Comparison of ENCODE assay signal across 16 cellular contexts in the genomic region with DNA sequence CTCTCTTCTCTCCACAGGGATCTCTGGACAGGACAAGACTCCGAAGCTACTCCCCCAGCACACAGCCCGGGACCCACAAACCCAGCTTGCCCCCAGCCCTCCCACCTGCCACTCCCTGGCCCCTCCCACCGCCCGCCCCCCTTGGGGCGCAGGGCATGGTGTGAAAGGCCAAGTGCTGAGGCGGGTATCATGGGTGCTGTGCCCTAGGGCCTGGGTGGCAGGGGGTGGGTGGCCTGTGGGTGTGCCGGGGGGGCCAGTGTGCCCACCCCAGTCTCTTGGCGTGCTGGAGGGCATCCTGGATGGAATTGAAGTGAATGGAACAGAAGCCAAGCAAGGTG. TPM values are rescaled to one million over a fixed set of nuclear protein-coding genes. Genes with fewer than 3 reads are reported as not detected.
DNase-seq lines count a peak whose midpoint lies in the region; ATAC-seq and TF ChIP-seq lines count a peak whose summit lies in the region.
"Had no signal": no experiment of that assay in that cellular context is flagged by ENCODE, and none has a peak within 500 bp of the region (broad histone marks: within the 10 kb centered on the region; RNA-seq: fewer than 3 reads in every experiment).

No MANE protein-coding gene starts in this region.

- peak overlapping the region; percentile 92 for H3K27ac Mint-ChIP-seq in chondrocyte (ENCODE audit: unreplicated experiment)
- H3K27ac Mint-ChIP-seq in stimulated activated naive B cell treated with anti-CD40 and anti-IgM and Interleukin-4, amounts not matched to agents 10 μg/mL and 1 μg/mL and 100 μg/mL, for 72 hours, result no peak overlapping the region

- H3K27me3 ChIP-seq in HL-60 (ENCODE audit: insufficient read depth, poor library complexity, severe bottlenecking) (no peaks in the 10 kb centered on the region), mucosa of stomach (ENCODE audit: control insufficient read depth, insufficient read depth, low read length) (no peaks in the 10 kb centered on the region), suprapubic skin (no peaks in the 10 kb centered on the region)

- TF ChIP-seq EP300 in suprapubic skin (IDR thresholded peaks at IDR 0.05), result no peak

- no peak for TF ChIP-seq CTCF in HL-60 (IDR thresholded peaks at IDR 0.05; ENCODE audit: insufficient read depth, low read length)
- TF ChIP-seq CTCF in chondrocyte (IDR thresholded peaks at IDR 0.05), result no peak
- no peak for TF ChIP-seq CTCF in suprapubic skin (IDR thresholded peaks at IDR 0.05)

- peak overlapping the region; percentile 44 for H3K9ac ChIP-seq in mucosa of stomach (ENCODE audit: low read length)

- H3K36me3 Mint-ChIP-seq in chondrocyte (ENCODE audit: low read depth), result peaks cover 2% of the 10 kb centered on the region
- H3K36me3 Mint-ChIP-seq in stimulated activated naive B cell treated with anti-CD40 and anti-IgM and Interleukin-4, amounts not matched to agents 10 μg/mL and 1 μg/mL and 100 μg/mL, for 72 hours, result no peaks in the 10 kb centered on the region
- H3K36me3 Mint-ChIP-seq: IgD-negative memory B cell had no signal

- H3K4me3 ChIP-seq in HL-60 (replicated peaks; ENCODE audit: insufficient read depth, low read length) (no peak overlapping the region), mucosa of stomach (ENCODE audit: low read length) (no peak overlapping the region), suprapubic skin (no peak overlapping the region)

- WGBS in suprapubic skin, result 54% methylated on average over 6 of the region's 8 CpGs

- H3K9me3 Mint-ChIP-seq in chondrocyte (ENCODE audit: low read depth), result no peaks in the 10 kb centered on the region
- no peaks in the 10 kb centered on the region for H3K9me3 Mint-ChIP-seq in stimulated activated naive B cell treated with anti-CD40 and anti-IgM and Interleukin-4, amounts not matched to agents 10 μg/mL and 1 μg/mL and 100 μg/mL, for 72 hours
- H3K9me3 Mint-ChIP-seq: CD8-positive, alpha-beta memory T cell; IgD-negative memory B cell had no signal

- peak overlapping the region; percentile 80 for H3K27ac ChIP-seq in HL-60 (replicated peaks)
- H3K27ac ChIP-seq in suprapubic skin, result peak overlapping the region; percentile 91

- no peaks in the 10 kb centered on the region for H3K9me3 ChIP-seq in mucosa of stomach (ENCODE audit: control insufficient read depth, low read length)
- H3K9me3 ChIP-seq in suprapubic skin, result no peaks in the 10 kb centered on the region

- TF ChIP-seq POLR2A in suprapubic skin (IDR thresholded peaks at IDR 0.05), result no peak

- peaks cover 78% of the 10 kb centered on the region for H3K4me1 Mint-ChIP-seq in chondrocyte (ENCODE audit: low read depth)
- peaks cover 39 to 58% of the 10 kb centered on the region in 2 donors for H3K4me1 Mint-ChIP-seq in stimulated activated naive B cell treated with anti-CD40 and anti-IgM and Interleukin-4, amounts not matched to agents 10 μg/mL and 1 μg/mL and 100 μg/mL, for 72 hours

- H3K27me3 Mint-ChIP-seq in chondrocyte (ENCODE audit: low read depth), result no peaks in the 10 kb centered on the region
- H3K27me3 Mint-ChIP-seq in stimulated activated naive B cell treated with anti-CD40 and anti-IgM and Interleukin-4, amounts not matched to agents 10 μg/mL and 1 μg/mL and 100 μg/mL, for 72 hours, result no peaks in the 10 kb centered on the region

- H3K36me3 ChIP-seq in mucosa of stomach (ENCODE audit: control insufficient read depth, insufficient read depth, low read length) (peaks cover 7% of the 10 kb centered on the region), suprapubic skin (peaks cover 31% of the 10 kb centered on the region)

- no peak overlapping the region for H3K4me3 Mint-ChIP-seq in chondrocyte (ENCODE audit: unreplicated experiment)
- H3K4me3 Mint-ChIP-seq in stimulated activated naive B cell treated with anti-CD40 and anti-IgM and Interleukin-4, amounts not matched to agents 10 μg/mL and 1 μg/mL and 100 μg/mL, for 72 hours, result no peak overlapping the region

- no peak for ATAC-seq in stimulated activated naive B cell treated with anti-CD40 and anti-IgM and Interleukin-4, amounts not matched to agents 10 μg/mL and 1 μg/mL and 100 μg/mL, for 72 hours (replicated peaks)
- no peak for ATAC-seq in GM19455 (IDR thresholded peaks at IDR 0.05; ENCODE audit: unreplicated experiment)

- no peak for DNase-seq in HL-60 (ENCODE audit: low read depth in 1 of 2, low spot score in 1 of 2)
- DNase-seq in chondrocyte (ENCODE audit: low spot score), result no peak
- DNase-seq in suprapubic skin (ENCODE audit: low spot score in 2 of 2), result no peak
- no peak for DNase-seq in ecto neural progenitor cell (ENCODE audit: low spot score)
- DNase-seq in stimulated activated naive B cell treated with anti-CD40 and anti-IgM and Interleukin-4, amounts not matched to agents 10 μg/mL and 1 μg/mL and 100 μg/mL, for 72 hours, result no peak
- no peak for DNase-seq in GOT3 (lab: John Stamatoyannopoulos, UW)
- DNase-seq: activated CD4-positive, alpha-beta T cell treated with anti-CD3 and anti-CD28 coated beads, Interleukin-2, amount 50 U/mL, for 1 hour; activated naive CD4-positive, alpha-beta T cell; CD8-positive, alpha-beta memory T cell; cortex of kidney; NCI-H1105 had no signal

- H3K4me1 ChIP-seq in mucosa of stomach (ENCODE audit: control insufficient read depth, insufficient read depth, low read length) (peaks cover 78% of the 10 kb centered on the region), suprapubic skin (peaks cover 77% of the 10 kb centered on the region)

RNA-seq across cellular contexts. Expression of a gene that starts 11.4 kb away (rescaled TPM):
- total RNA-seq in chondrocyte, result 31.9 to 46.6 TPM (median 34.7 TPM) in 3 replicates
- 10 to 100 TPM; 32.6 to 69.9 (median 48.9) TPM for total RNA-seq in suprapubic skin

RNA-seq across cellular contexts. Expression of a gene that starts 19.9 kb away (rescaled TPM):
- total RNA-seq in chondrocyte (54.4 to 94.3 TPM (median 57.7 TPM) in 3 replicates), suprapubic skin (100 to 1,000 TPM in 1 of 4 donors, 10 to 100 TPM in 3; 67.4 to 198 (median 80.3) TPM)

RNA-seq across cellular contexts. Expression of a gene that starts 26.2 kb away (rescaled TPM):
- total RNA-seq in chondrocyte (5.9 to 7.9 TPM (median 6.6 TPM) in 3 replicates), suprapubic skin (100 to 1,000 TPM in 2 of 4 donors, 10 to 100 TPM in 2; 62.1 to 184 (median 96.0) TPM)

RNA-seq across cellular contexts. Expression of a gene that starts 47.6 kb away (rescaled TPM):
- total RNA-seq in chondrocyte, result 86.8 to 103 TPM (median 96.2 TPM) in 3 replicates
- total RNA-seq in suprapubic skin, result 100 to 1,000 TPM in 1 of 4 donors, 10 to 100 TPM in 3; 69.3 to 166 (median 86.9) TPM

RNA-seq across cellular contexts. Expression of a gene that starts 58.9 kb away (rescaled TPM):
- total RNA-seq in chondrocyte (not detected in 3 replicates), suprapubic skin (1 to 10 TPM in 1 of 4 donors, not detected in 3; 5.0 TPM)
- total RNA-seq: CD8-positive, alpha-beta memory T cell; kidney epithelial cell; T-helper 1 cell treated with Interleukin-12 subunit alpha and Interleukin-12 subunit beta and Interleukin-4 antibody, amounts not matched to agents 30 ng/mL and 1 ng/mL, for 36 hours had no signal
